In the genomic region with DNA sequence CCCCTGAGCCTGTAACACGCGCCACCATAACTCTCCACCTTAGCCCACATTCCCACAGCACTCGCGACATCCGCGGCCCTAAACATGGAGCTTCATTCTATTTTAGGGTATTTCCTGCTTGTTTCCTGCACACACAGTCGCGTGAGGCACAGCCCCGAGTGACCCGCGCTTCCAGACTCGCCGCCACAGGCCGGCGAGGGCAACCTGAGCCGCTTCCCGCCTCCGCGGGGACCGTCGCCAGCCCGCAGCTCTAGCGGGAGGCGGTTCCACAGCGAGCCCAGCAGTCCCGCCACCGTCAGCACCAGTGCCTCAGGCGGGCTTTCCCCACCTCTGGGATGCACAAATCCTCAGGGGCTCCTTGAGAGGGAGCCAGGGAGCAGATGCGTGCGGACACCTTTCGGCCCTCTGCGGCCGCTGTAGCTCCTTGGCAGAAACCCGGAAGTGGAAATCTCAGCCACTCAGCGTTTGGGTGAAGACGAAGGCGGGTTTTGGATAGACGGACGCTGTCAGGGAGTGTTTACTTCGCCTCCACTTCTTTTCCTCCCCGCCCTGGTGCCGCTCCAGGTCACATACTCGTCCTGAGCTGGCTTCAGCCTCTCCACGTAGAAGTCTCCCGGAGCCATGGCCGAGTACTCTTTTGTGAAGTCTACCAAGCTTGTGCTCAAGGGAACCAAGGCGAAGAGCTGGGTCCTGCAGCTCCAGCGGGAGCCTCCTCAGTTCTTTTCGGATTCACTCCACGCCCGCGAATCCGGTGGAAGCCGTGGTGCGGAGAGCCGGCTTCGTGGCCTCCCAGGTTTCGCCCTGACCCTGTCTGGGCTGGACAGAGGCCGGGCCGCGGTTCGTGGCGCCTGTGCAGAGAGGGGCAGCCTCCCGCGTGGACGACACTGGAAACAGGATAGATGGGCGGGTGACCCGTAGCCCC, we compare ENCODE assay signal across 10 cellular contexts.
DNase-seq lines count a peak whose midpoint lies in the region; ATAC-seq, FAIRE-seq and TF ChIP-seq lines count a peak whose summit lies in the region.
"Had no signal": no experiment of that assay in that cellular context is flagged by ENCODE, and none has a peak within 500 bp of the region (broad histone marks: within the 10 kb centered on the region; RNA-seq: fewer than 3 reads in every experiment).

No MANE protein-coding gene starts in this region.

- H3K27me3 ChIP-seq in bronchial epithelial cell (ENCODE audit: control insufficient read depth, insufficient read depth, low read length) (no peaks in the 10 kb centered on the region), mucosa of stomach (ENCODE audit: control insufficient read depth, insufficient read depth, low read length) (no peaks in the 10 kb centered on the region)

- H3K9me3 ChIP-seq in mucosa of stomach (ENCODE audit: control insufficient read depth, low read length) = no peaks in the 10 kb centered on the region

- peak overlapping the region; percentile 46 for H3K9ac ChIP-seq in mucosa of stomach (ENCODE audit: low read length)

- TF ChIP-seq CTCF in AG09309 (IDR thresholded peaks at IDR 0.05; ENCODE audit: control insufficient read depth, insufficient read depth, low read depth, low read length, missing control alignments) = no peak
- TF ChIP-seq CTCF in bronchial epithelial cell (IDR thresholded peaks at IDR 0.05; ENCODE audit: insufficient read depth, low read length, severe bottlenecking) = no peak

- peak overlapping the region; percentile 42 for H3K4me3 ChIP-seq in AG09309 (ENCODE audit: control insufficient read depth, low read depth, low read length)
- H3K4me3 ChIP-seq in bronchial epithelial cell (ENCODE audit: low read depth, low read length) = peak overlapping the region; percentile 22
- peak overlapping the region; percentile 6 for H3K4me3 ChIP-seq in mucosa of stomach (ENCODE audit: low read length)
- H3K4me3 ChIP-seq: SK-N-MC had no signal

- no peaks in the 10 kb centered on the region for H3K4me1 ChIP-seq in mucosa of stomach (ENCODE audit: control insufficient read depth, insufficient read depth, low read length)

- ATAC-seq in HG02981 (IDR thresholded peaks at IDR 0.05; ENCODE audit: unreplicated experiment) = peak; percentile 78
- no peak for ATAC-seq in HG02798 (IDR thresholded peaks at IDR 0.05; ENCODE audit: poor library complexity, unreplicated experiment)

- no peaks in the 10 kb centered on the region for H3K36me3 ChIP-seq in bronchial epithelial cell (ENCODE audit: control insufficient read depth, insufficient read depth, low read length)
- no peaks in the 10 kb centered on the region for H3K36me3 ChIP-seq in mucosa of stomach (ENCODE audit: control insufficient read depth, insufficient read depth, low read length)

- DNase-seq in AG09309 (ENCODE audit: low read depth) (peak; percentile 14), bronchial epithelial cell (ENCODE audit: low read depth) (no peak), kidney tubule cell (ENCODE audit: low spot score) (no peak), NCI-H510A treated with DMSO at 0.1 percent for 48 hours (lab: John Stamatoyannopoulos, UW) (no peak), amniotic stem cell (lab: John Stamatoyannopoulos, UW) (no peak)
- DNase-seq: effector memory CD4-positive, alpha-beta T cell had no signal

- no peak for FAIRE-seq in bronchial epithelial cell (lab: Jason Lieb, UNC)
